Comparison of ENCODE assay signal across 8 cellular contexts in the genomic region with DNA sequence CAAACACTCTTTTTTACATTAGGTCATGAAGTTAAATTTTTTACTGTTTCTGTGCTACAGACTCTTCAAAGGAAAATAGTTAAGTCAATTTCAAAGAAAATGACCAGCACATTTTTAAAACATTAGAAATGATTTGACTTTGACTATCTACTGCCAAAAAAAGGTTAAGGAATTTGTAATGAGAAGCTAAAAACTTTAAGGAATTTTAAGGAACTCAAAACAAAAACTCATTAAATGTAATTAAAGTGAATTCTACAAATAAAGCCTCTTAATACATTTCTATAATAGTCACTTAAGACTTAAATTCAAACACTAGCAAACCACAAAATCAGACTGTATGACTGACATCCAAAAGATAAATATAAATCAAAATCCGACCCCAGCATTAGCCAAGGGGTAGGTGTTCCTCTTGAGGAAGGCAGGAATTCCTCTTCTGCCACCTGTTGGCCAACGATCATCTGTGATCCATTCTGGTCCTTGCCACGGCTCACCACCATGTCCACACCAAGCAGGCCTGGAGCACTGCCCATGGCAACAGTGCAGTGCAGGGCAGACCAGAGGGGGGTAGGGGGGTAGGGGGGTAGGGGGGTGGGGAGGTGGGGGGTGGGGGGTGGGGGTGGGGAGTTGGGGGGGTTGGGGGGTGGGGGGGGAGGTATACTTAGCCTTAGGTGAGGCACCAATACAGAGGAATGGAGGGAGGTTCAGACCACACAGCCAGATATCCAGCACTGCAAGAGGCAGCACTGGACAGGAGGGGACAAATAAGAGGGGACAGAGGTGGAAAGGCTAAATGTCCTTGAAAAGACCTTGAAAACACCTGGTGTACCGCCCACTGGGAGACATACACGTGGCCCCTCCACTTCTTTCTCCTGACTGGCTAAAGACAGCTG. TPM values are rescaled to one million over a fixed set of nuclear protein-coding genes. Genes with fewer than 3 reads are reported as not detected.
A peak's percentile ranks its signal among the peaks of the same experiment; 100 is the strongest.
DNase-seq lines count a peak whose midpoint lies in the region; ATAC-seq, FAIRE-seq and TF ChIP-seq lines count a peak whose summit lies in the region.

No MANE protein-coding gene starts in this region.

- H3K4me3 ChIP-seq in GM08714 (ENCODE audit: low read length) (peak overlapping the region; percentile 100), pancreas (peak overlapping the region in 2 of 4 donors; percentile 38 to 42), gastrocnemius medialis (peak overlapping the region in 2 of 4 donors; percentile 45 to 79)

- H3K9me3 ChIP-seq in pancreas (no peaks in the 10 kb centered on the region), gastrocnemius medialis (no peaks in the 10 kb centered on the region)

- 25 to 27% methylated on average over 5 of the region's 5 CpGs for WGBS in pancreas, 2 donors

- peak; percentile 63 for FAIRE-seq in pancreas (lab: Jason Lieb, UNC)

- ATAC-seq in pancreas: peak in 2 of 4 donors; percentile 13 to 18
- no peak for ATAC-seq in gastrocnemius medialis
- no peak for ATAC-seq in HG02759 (IDR thresholded peaks at IDR 0.05; ENCODE audit: unreplicated experiment)
- ATAC-seq in GM21619 (IDR thresholded peaks at IDR 0.05; ENCODE audit: unreplicated experiment): no peak

- intact Hi-C loops in pancreas (cut with DNase I): no loop called here
- intact Hi-C loops in gastrocnemius medialis (cut with DNase I; ENCODE audit: low total_unique reads): no loop called here

- TF ChIP-seq CTCF in pancreas (IDR thresholded peaks at IDR 0.05): no peak
- no peak for TF ChIP-seq CTCF in gastrocnemius medialis (IDR thresholded peaks at IDR 0.05 in 4 of 5, conservative IDR thresholded peaks at IDR 0.05 in 1 of 5)

- peak; percentile 23 for DNase-seq in LHCN-M2 (ENCODE audit: low read depth)
- peak; percentile 2 for DNase-seq in cerebellar cortex (ENCODE audit: low spot score)
- peak in 4 of 6 donors; percentile 56 to 72 (median 64) for DNase-seq in pancreas
- no peak for DNase-seq in gastrocnemius medialis
- no peak for DNase-seq in NCI-H2196 treated with DMSO at 0.1 percent for 48 hours (lab: John Stamatoyannopoulos, UW; ENCODE audit: unreplicated experiment)

- H3K36me3 ChIP-seq in pancreas (no peaks in the 10 kb centered on the region), gastrocnemius medialis (no peaks in the 10 kb centered on the region)

- no peak for TF ChIP-seq POLR2A in gastrocnemius medialis (IDR thresholded peaks at IDR 0.05)

- H3K27ac ChIP-seq in pancreas: peak overlapping the region in 1 of 4 donors; percentile 33
- H3K27ac ChIP-seq in gastrocnemius medialis: peak overlapping the region in 2 of 4 donors; percentile 78 to 94

- H3K27me3 ChIP-seq in pancreas: no peaks in the 10 kb centered on the region
- no peaks in the 10 kb centered on the region for H3K27me3 ChIP-seq in gastrocnemius medialis

- H3K4me1 ChIP-seq in pancreas (peaks cover 0 to 3% (median 0%) of the 10 kb centered on the region in 3 donors), gastrocnemius medialis (peaks cover 0 to 26% of the 10 kb centered on the region in 2 donors)

- in situ Hi-C loops in gastrocnemius medialis (cut with MboI; ENCODE audit: low sequenced_read_pairs in 4 of 4): loop anchor here (10.0 to 25.0 kb wide), 6 partner anchors 104 to 687 kb away; no protein-coding TSS in a partner anchor

RNA-seq across cellular contexts. Expression of a gene that starts 2.1 kb away (rescaled TPM):
- under 0.01 TPM in 1 of 2 replicates, not detected in the other for total RNA-seq in LHCN-M2 (2014; rRNA removed)
- not detected for polyA plus RNA-seq in LHCN-M2 (2012)
- total RNA-seq in pancreas: 100 to 1,000 TPM in 4 of 6 donors, 10 to 100 TPM in 1, under 1 TPM in 1; 0.12 to 195 (median 137) TPM
- 100 to 1,000 TPM in 1 of 2 donors, not detected in 1; 409 TPM for polyA plus RNA-seq in pancreas
- total RNA-seq in gastrocnemius medialis: 10 to 100 TPM in 2 of 4 donors, under 1 TPM in 1, not detected in 1; 0.73 to 22.6 (median 20.0) TPM

Comparison
In these comparisons a context has a peak if more than half of its experiments do, and no peak if none do; other contexts are left out.
1. DNase-seq: peak in LHCN-M2 (single experiment), cerebellar cortex (single experiment) and pancreas (4 of 6); none in gastrocnemius medialis (0 of 2) and NCI-H2196 treated with DMSO at 0.1 percent for 48 hours (single experiment).